Comparison of ENCODE assay signal across 12 cellular contexts in the genomic region with DNA sequence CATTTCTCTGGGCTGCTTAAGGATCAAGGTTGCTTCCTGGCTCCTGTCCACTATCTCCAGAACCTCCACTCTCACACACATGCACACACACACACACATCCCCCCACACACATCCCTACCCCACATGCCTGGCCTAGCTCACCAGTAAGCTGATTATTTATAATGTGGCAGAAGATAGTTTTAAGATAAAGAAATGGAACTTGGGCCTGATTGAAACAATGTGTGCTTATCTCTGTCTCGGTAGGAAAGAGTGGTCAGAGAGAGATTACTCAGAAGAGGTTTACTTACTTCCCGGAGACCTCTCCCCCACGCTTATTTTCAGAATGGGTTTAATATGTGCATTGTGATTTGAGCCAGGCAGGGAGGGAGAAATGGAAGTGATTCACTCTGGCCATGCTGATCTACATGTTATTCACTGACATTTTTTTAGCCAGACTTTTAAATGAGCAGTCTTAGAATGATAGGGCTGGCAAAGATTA.
DNase-seq lines count a peak whose midpoint lies in the region; ATAC-seq, FAIRE-seq and TF ChIP-seq lines count a peak whose summit lies in the region.
"Had no signal": no experiment of that assay in that cellular context is flagged by ENCODE, and none has a peak within 500 bp of the region (broad histone marks: within the 10 kb centered on the region; RNA-seq: fewer than 3 reads in every experiment).

No MANE protein-coding gene starts in this region.

- H3K4me1 ChIP-seq in fibroblast of lung (ENCODE audit: control insufficient read depth, extremely low read depth, insufficient read depth, low read length) (peaks cover 4% of the 10 kb centered on the region), osteoblast (ENCODE audit: insufficient read depth, low read length) (peaks cover 32% of the 10 kb centered on the region)
- H3K4me1 ChIP-seq: Peyer's patch had no signal

- peak overlapping the region; percentile 2 for H3K4me2 ChIP-seq in fibroblast of lung (ENCODE audit: extremely low read depth, insufficient read depth, low read length)
- H3K4me2 ChIP-seq in osteoblast (ENCODE audit: insufficient read depth, low read length), result peak overlapping the region; percentile 32

- H3K9me3 ChIP-seq in fibroblast of lung (ENCODE audit: control insufficient read depth, insufficient read depth, low read depth, low read length) (no peaks in the 10 kb centered on the region), osteoblast (ENCODE audit: low read depth, low read length) (no peaks in the 10 kb centered on the region)
- H3K9me3 ChIP-seq: Peyer's patch had no signal

- peak overlapping the region; percentile 18 for H3K27ac ChIP-seq in fibroblast of lung (ENCODE audit: insufficient read depth, low read length)
- H3K27ac ChIP-seq in osteoblast (ENCODE audit: low read depth, low read length), result peak overlapping the region; percentile 56
- H3K27ac ChIP-seq: Peyer's patch had no signal

- H3K4me3 ChIP-seq in fibroblast of lung (replicated peaks in 1 of 4; ENCODE audit: control extremely low read depth in 1 of 4, insufficient read depth in 1 of 4, low read depth in 3 of 4, low read length in 4 of 4), result no peak overlapping the region
- H3K4me3 ChIP-seq in osteoblast (ENCODE audit: insufficient read depth, low read length), result no peak overlapping the region
- H3K4me3 ChIP-seq: Peyer's patch had no signal

- peak; percentile 91 for DNase-seq in EH (ENCODE audit: low read depth)
- peak; percentile 55 for DNase-seq in RCC 7860 (ENCODE audit: low spot score)
- peak; percentile 79 to 98 for DNase-seq in fibroblast of lung (ENCODE audit: low read depth in 2 of 2)
- DNase-seq in osteoblast (ENCODE audit: insufficient read length, low spot score, missing footprints), result peak; percentile 77
- no peak for DNase-seq in DMS153 (lab: John Stamatoyannopoulos, UW)
- DNase-seq in NCI-H128 (lab: John Stamatoyannopoulos, UW; ENCODE audit: unreplicated experiment), result no peak
- DNase-seq: activated CD4-positive, alpha-beta T cell treated with anti-CD3 and anti-CD28 coated beads for 1 hour; activated gamma-delta T cell treated with Interleukin-2 at 50 U/mL for 16 hours; Peyer's patch had no signal

- H3K9ac ChIP-seq in fibroblast of lung (ENCODE audit: insufficient read depth, low read length), result no peak overlapping the region

- H4K20me1 ChIP-seq in fibroblast of lung (ENCODE audit: control insufficient read depth, extremely low read depth, insufficient read depth, low read length), result no peaks in the 10 kb centered on the region
- no peaks in the 10 kb centered on the region for H4K20me1 ChIP-seq in osteoblast (ENCODE audit: insufficient read depth, low read length)

- H3K27me3 ChIP-seq in fibroblast of lung (ENCODE audit: control insufficient read depth, insufficient read depth, low read length) (no peaks in the 10 kb centered on the region), osteoblast (ENCODE audit: insufficient read depth, low read length) (no peaks in the 10 kb centered on the region)
- H3K27me3 ChIP-seq: Peyer's patch had no signal

- no peaks in the 10 kb centered on the region for H3K36me3 ChIP-seq in fibroblast of lung (ENCODE audit: control insufficient read depth, insufficient read depth, low read length)
- H3K36me3 ChIP-seq in osteoblast (ENCODE audit: insufficient read depth, low read length), result no peaks in the 10 kb centered on the region
- H3K36me3 ChIP-seq: Peyer's patch had no signal

- H2AFZ ChIP-seq in fibroblast of lung (ENCODE audit: low read length), result no peak overlapping the region
- no peak overlapping the region for H2AFZ ChIP-seq in osteoblast (ENCODE audit: low read length)

- no peak for ATAC-seq in HG03039 (IDR thresholded peaks at IDR 0.05; ENCODE audit: unreplicated experiment)
- ATAC-seq in GM18502 (IDR thresholded peaks at IDR 0.05; ENCODE audit: poor library complexity, unreplicated experiment), result no peak
- ATAC-seq: natural killer cell treated with Interleukin-12 subunit alpha and Interleukin-12 subunit beta and Interleukin-15 and Interleukin-18, amount 100 ng/mL, for 72 hours had no signal

- no peak for TF ChIP-seq CTCF in fibroblast of lung (conservative IDR thresholded peaks at IDR 0.05 in 1 of 2, IDR thresholded peaks at IDR 0.05 in 1 of 2; ENCODE audit: low read depth in 1 of 2, low read length in 2 of 2)
- TF ChIP-seq CTCF in osteoblast (IDR thresholded peaks at IDR 0.05; ENCODE audit: extremely low read depth, low read depth, low read length), result no peak

- FAIRE-seq in RCC 7860 (lab: Jason Lieb, UNC), result peak; percentile 70

- H3K79me2 ChIP-seq in fibroblast of lung (ENCODE audit: control insufficient read depth, insufficient read depth, low read length) (no peaks in the 10 kb centered on the region), osteoblast (ENCODE audit: insufficient read depth, low read length) (no peaks in the 10 kb centered on the region)

Comparison
In these comparisons a context has a peak if more than half of its experiments do, and no peak if none do; other contexts are left out.
1. DNase-seq: peak in EH (single experiment), RCC 7860 (single experiment), fibroblast of lung (2 of 2) and osteoblast (single experiment); none in DMS153 (single experiment) and NCI-H128 (single experiment).